In the genomic region with DNA sequence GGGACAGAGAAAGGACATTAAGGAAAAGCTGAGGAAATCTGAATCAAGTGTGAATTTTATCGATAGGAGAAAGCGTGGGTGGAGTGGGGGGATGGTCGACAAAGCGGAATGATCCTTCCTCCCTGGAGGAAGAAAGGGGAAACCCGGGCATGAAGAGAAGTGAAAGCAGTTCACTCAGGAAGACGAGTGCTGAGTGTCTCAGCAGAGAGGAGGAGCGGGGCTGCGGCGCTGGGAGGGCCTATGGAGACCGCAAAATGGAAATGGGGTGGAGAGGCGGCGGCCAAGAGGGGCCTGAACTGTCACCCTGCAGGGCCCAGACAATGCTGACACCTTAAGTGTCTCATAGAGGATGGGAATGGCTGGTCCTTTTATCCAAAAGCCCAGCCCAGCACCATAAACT, we compare ENCODE assay signal across 9 cellular contexts. TPM values are rescaled to one million over a fixed set of nuclear protein-coding genes. Genes with fewer than 3 reads are reported as not detected.
A peak's percentile ranks its signal among the peaks of the same experiment; 100 is the strongest.
DNase-seq lines count a peak whose midpoint lies in the region; ATAC-seq, FAIRE-seq and TF ChIP-seq lines count a peak whose summit lies in the region.
"Had no signal": no experiment of that assay in that cellular context is flagged by ENCODE, and none has a peak within 500 bp of the region (broad histone marks: within the 10 kb centered on the region; RNA-seq: fewer than 3 reads in every experiment).

No MANE protein-coding gene starts in this region.

- peak overlapping the region; percentile 70 for H3K27ac Mint-ChIP-seq in activated naive CD8-positive, alpha-beta T cell treated with anti-CD3 and anti-CD28 coated beads, Interleukin-2, amount 10 ng/mL, durations not matched to agents 7 days and 5 days

- H3K4me1 ChIP-seq in kidney (ENCODE audit: control insufficient read depth in 1 of 2, insufficient read depth in 1 of 2, low read depth in 1 of 2, low read length in 2 of 2), result peaks cover 18 to 35% of the 10 kb centered on the region in 2 donors

- ATAC-seq in HG03432 (IDR thresholded peaks at IDR 0.05; ENCODE audit: unreplicated experiment) (peak; percentile 47), HG03378 (IDR thresholded peaks at IDR 0.05; ENCODE audit: unreplicated experiment) (no peak), HG03469 (IDR thresholded peaks at IDR 0.05; ENCODE audit: unreplicated experiment) (no peak), HG03175 (IDR thresholded peaks at IDR 0.05; ENCODE audit: unreplicated experiment) (no peak)
- ATAC-seq in activated naive CD8-positive, alpha-beta T cell treated with anti-CD3 and anti-CD28 coated beads, Interleukin-2, amount 10 ng/mL, durations not matched to agents 7 days and 5 days (ENCODE audit: low read depth), result peak; percentile 82
- peak; percentile 63 for ATAC-seq in stimulated activated naive CD8-positive, alpha-beta T cell treated with anti-CD3 and anti-CD28 coated beads, Interleukin-15, Interleukin-2, amounts not matched to agents 100 U/mL and 50 U/mL, for 24 hours

- H3K9ac ChIP-seq in kidney (ENCODE audit: low read length in 2 of 2), result peak overlapping the region in 1 of 2 donors; percentile 31

- H3K36me3 ChIP-seq in kidney (ENCODE audit: control insufficient read depth in 1 of 2, insufficient read depth in 2 of 2, low read length in 2 of 2), result no peaks in the 10 kb centered on the region

- H3K27me3 Mint-ChIP-seq in activated naive CD8-positive, alpha-beta T cell treated with anti-CD3 and anti-CD28 coated beads, Interleukin-2, amount 10 ng/mL, durations not matched to agents 7 days and 5 days, result no peaks in the 10 kb centered on the region

- H3K4me3 ChIP-seq in kidney (ENCODE audit: low read length in 2 of 2), result no peak overlapping the region

- peak; percentile 46 for DNase-seq in activated naive CD8-positive, alpha-beta T cell treated with anti-CD3 and anti-CD28 coated beads, Interleukin-2, amount 10 ng/mL, durations not matched to agents 7 days and 5 days
- no peak for DNase-seq in kidney
- peak; percentile 23 for DNase-seq in stimulated activated naive CD8-positive, alpha-beta T cell treated with anti-CD3 and anti-CD28 coated beads, Interleukin-15, Interleukin-2, amounts not matched to agents 100 U/mL and 50 U/mL, for 24 hours
- DNase-seq in DMS114 treated with DMSO at 0.1 percent for 48 hours (lab: John Stamatoyannopoulos, UW; ENCODE audit: unreplicated experiment), result no peak

- H3K4me3 Mint-ChIP-seq in activated naive CD8-positive, alpha-beta T cell treated with anti-CD3 and anti-CD28 coated beads, Interleukin-2, amount 10 ng/mL, durations not matched to agents 7 days and 5 days, result peak overlapping the region; percentile 69

- H3K4me1 Mint-ChIP-seq in activated naive CD8-positive, alpha-beta T cell treated with anti-CD3 and anti-CD28 coated beads, Interleukin-2, amount 10 ng/mL, durations not matched to agents 7 days and 5 days, result peaks cover 30% of the 10 kb centered on the region

- peaks cover 16% of the 10 kb centered on the region for H3K36me3 Mint-ChIP-seq in activated naive CD8-positive, alpha-beta T cell treated with anti-CD3 and anti-CD28 coated beads, Interleukin-2, amount 10 ng/mL, durations not matched to agents 7 days and 5 days

- intact Hi-C loops in kidney (cut with DNase I), result no loop called here

- no peaks in the 10 kb centered on the region for H3K9me3 Mint-ChIP-seq in activated naive CD8-positive, alpha-beta T cell treated with anti-CD3 and anti-CD28 coated beads, Interleukin-2, amount 10 ng/mL, durations not matched to agents 7 days and 5 days

- TF ChIP-seq CTCF in kidney (IDR thresholded peaks at IDR 0.05; ENCODE audit: borderline replicate concordance, extremely low read depth, insufficient read depth), result no peak

- no peaks in the 10 kb centered on the region for H3K9me3 ChIP-seq in kidney (ENCODE audit: control insufficient read depth in 1 of 2, low read length in 2 of 2)

- POLR2A ChIA-PET in activated naive CD8-positive, alpha-beta T cell treated with anti-CD3 and anti-CD28 coated beads, Interleukin-2, amount 10 ng/mL, durations not matched to agents 7 days and 5 days (lab: Charles Lee), result no interaction called here

- H3K27ac ChIP-seq in kidney (ENCODE audit: low read depth in 2 of 2, low read length in 2 of 2), result peak overlapping the region; percentile 47 to 75

- FAIRE-seq in kidney (lab: Jason Lieb, UNC), result no peak
- FAIRE-seq: endometrium had no signal

RNA-seq across cellular contexts. Expression of a gene that starts 8.7 kb away (rescaled TPM):
- total RNA-seq in activated naive CD8-positive, alpha-beta T cell treated with anti-CD3 and anti-CD28 coated beads, Interleukin-2, amount 10 ng/mL, durations not matched to agents 7 days and 5 days, result 10 to 100 TPM; 30.5 to 33.7 TPM
- total RNA-seq in kidney, result 54.4 TPM
- polyA plus RNA-seq in kidney (ENCODE audit: insufficient read depth, low read depth, low replicate concordance), result 23.4 TPM

RNA-seq across cellular contexts. Expression of a gene that starts 25.0 kb away (rescaled TPM):
- total RNA-seq in activated naive CD8-positive, alpha-beta T cell treated with anti-CD3 and anti-CD28 coated beads, Interleukin-2, amount 10 ng/mL, durations not matched to agents 7 days and 5 days, result 10 to 100 TPM; 11.6 to 13.9 TPM
- 19.2 TPM for total RNA-seq in kidney
- polyA plus RNA-seq in kidney (ENCODE audit: insufficient read depth, low read depth, low replicate concordance), result 2.6 TPM

Comparison
In these comparisons a context has a peak if more than half of its experiments do, and no peak if none do; other contexts are left out.
1. ATAC-seq: peak in HG03432 (single experiment), activated naive CD8-positive, alpha-beta T cell treated with anti-CD3 and anti-CD28 coated beads, Interleukin-2, amount 10 ng/mL, durations not matched to agents 7 days and 5 days (single experiment) and stimulated activated naive CD8-positive, alpha-beta T cell treated with anti-CD3 and anti-CD28 coated beads, Interleukin-15, Interleukin-2, amounts not matched to agents 100 U/mL and 50 U/mL, for 24 hours (single experiment); none in HG03378 (single experiment), HG03469 (single experiment) and HG03175 (single experiment).
2. DNase-seq: peak in activated naive CD8-positive, alpha-beta T cell treated with anti-CD3 and anti-CD28 coated beads, Interleukin-2, amount 10 ng/mL, durations not matched to agents 7 days and 5 days (single experiment) and stimulated activated naive CD8-positive, alpha-beta T cell treated with anti-CD3 and anti-CD28 coated beads, Interleukin-15, Interleukin-2, amounts not matched to agents 100 U/mL and 50 U/mL, for 24 hours (single experiment); none in kidney (single experiment) and DMS114 treated with DMSO at 0.1 percent for 48 hours (single experiment).